ENCODE assay signal across 27 cellular contexts in genomic region chr6:1890071-1890470, GRCh38.
DNase-seq lines count a peak whose midpoint lies in the region; ATAC-seq and TF ChIP-seq lines count a peak whose summit lies in the region.
"Had no signal": no experiment of that assay in that cellular context is flagged by ENCODE, and none has a peak within 500 bp of the region (broad histone marks: within the 10 kb centered on the region; RNA-seq: fewer than 3 reads in every experiment).

No MANE protein-coding gene starts in this region.

- H3K4me3 ChIP-seq in GM12865 (ENCODE audit: low read depth, low read length), result no peak overlapping the region
- H3K4me3 ChIP-seq: esophagus muscularis mucosa, gastrocnemius medialis, GM23338, Peyer's patch, smooth muscle cell, suprapubic skin had no signal

- no peak overlapping the region for H3K4me3 Mint-ChIP-seq in activated naive CD8-positive, alpha-beta T cell
- no peak overlapping the region for H3K4me3 Mint-ChIP-seq in activated T-cell treated with anti-CD3 and anti-CD28 coated beads, Interleukin-2, amount 50 U/mL, for 24 hours
- H3K4me3 Mint-ChIP-seq: activated naive CD8-positive, alpha-beta T cell treated with anti-CD3 and anti-CD28 coated beads, Interleukin-2, amount 10 ng/mL, durations not matched to agents 7 days and 5 days; activated T-cell treated with anti-CD3 and anti-CD28 coated beads, Interleukin-2, amount 50 U/mL, for 72 hours; CD14-positive monocyte; GM23338; HFFc6; natural killer cell treated with Interleukin-12 subunit alpha and Interleukin-12 subunit beta and Interleukin-15 and Interleukin-18, amount 100 ng/mL, for 72 hours; stimulated activated naive B cell treated with anti-CD40 and anti-IgM and Interleukin-4, amounts not matched to agents 10 μg/mL and 1 μg/mL and 100 μg/mL, for 72 hours had no signal

- H3K27ac Mint-ChIP-seq in activated naive CD8-positive, alpha-beta T cell, result peak overlapping the region; percentile 11
- H3K27ac Mint-ChIP-seq in activated T-cell treated with anti-CD3 and anti-CD28 coated beads, Interleukin-2, amount 50 U/mL, for 24 hours, result no peak overlapping the region
- H3K27ac Mint-ChIP-seq: activated naive CD8-positive, alpha-beta T cell treated with anti-CD3 and anti-CD28 coated beads, Interleukin-2, amount 10 ng/mL, durations not matched to agents 7 days and 5 days; activated T-cell treated with anti-CD3 and anti-CD28 coated beads, Interleukin-2, amount 50 U/mL, for 72 hours; CD14-positive monocyte; GM23338; HFFc6; natural killer cell treated with Interleukin-12 subunit alpha and Interleukin-12 subunit beta and Interleukin-15 and Interleukin-18, amount 100 ng/mL, for 72 hours; stimulated activated naive B cell treated with anti-CD40 and anti-IgM and Interleukin-4, amounts not matched to agents 10 μg/mL and 1 μg/mL and 100 μg/mL, for 72 hours had no signal

- no peaks in the 10 kb centered on the region for H3K9me3 Mint-ChIP-seq in activated naive CD8-positive, alpha-beta T cell (ENCODE audit: low read depth)
- H3K9me3 Mint-ChIP-seq in activated T-cell treated with anti-CD3 and anti-CD28 coated beads, Interleukin-2, amount 50 U/mL, for 24 hours, result peaks cover 10% of the 10 kb centered on the region
- H3K9me3 Mint-ChIP-seq: activated T-cell treated with anti-CD3 and anti-CD28 coated beads, Interleukin-2, amount 50 U/mL, for 72 hours; GM23338; HFFc6; natural killer cell treated with Interleukin-12 subunit alpha and Interleukin-12 subunit beta and Interleukin-15 and Interleukin-18, amount 100 ng/mL, for 72 hours had no signal

- TF ChIP-seq CTCF in GM12865 (IDR thresholded peaks at IDR 0.05; ENCODE audit: insufficient read depth, low read depth, low read length, missing control alignments), result no peak

- DNase-seq in A172 (ENCODE audit: low spot score) (peak; percentile 26), GM12865 (ENCODE audit: low read depth) (peak; percentile 12), NCI-H526 treated with DMSO at 0.1 percent for 48 hours (lab: John Stamatoyannopoulos, UW) (no peak), SIG-M5 (lab: John Stamatoyannopoulos, UW) (no peak)
- no peak for DNase-seq in activated T-cell treated with anti-CD3 and anti-CD28 coated beads, Interleukin-2, amount 50 U/mL, for 24 hours
- DNase-seq: activated naive CD8-positive, alpha-beta T cell treated with anti-CD3 and anti-CD28 coated beads, Interleukin-2, amount 10 ng/mL, durations not matched to agents 7 days and 5 days; activated T-cell treated with anti-CD3 and anti-CD28 coated beads, Interleukin-2, amount 50 U/mL, for 72 hours; effector memory CD4-positive, alpha-beta T cell; gastrocnemius medialis; HFFc6; hippocampal formation; NCI-H1048; NCI-H187; NCI-H2171 treated with DMSO at 0.1 percent for 48 hours; NCI-H526; Peyer's patch; retina; stimulated activated CD4-positive, alpha-beta T cell treated with anti-CD3 and anti-CD28 coated beads, Interleukin-2, amount 100 ng/mL, for 48 hours; stimulated activated naive B cell treated with anti-CD40 and anti-IgM and Interleukin-4, amounts not matched to agents 10 μg/mL and 1 μg/mL and 100 μg/mL, for 72 hours had no signal

- peaks cover 11% of the 10 kb centered on the region for H3K4me1 Mint-ChIP-seq in activated naive CD8-positive, alpha-beta T cell (ENCODE audit: low read depth)
- H3K4me1 Mint-ChIP-seq in activated T-cell treated with anti-CD3 and anti-CD28 coated beads, Interleukin-2, amount 50 U/mL, for 24 hours (ENCODE audit: low read depth), result peaks cover 19% of the 10 kb centered on the region
- H3K4me1 Mint-ChIP-seq: CD14-positive monocyte had no signal

- H3K36me3 Mint-ChIP-seq in activated naive CD8-positive, alpha-beta T cell, result peaks cover 12% of the 10 kb centered on the region
- peaks cover 24% of the 10 kb centered on the region for H3K36me3 Mint-ChIP-seq in activated T-cell treated with anti-CD3 and anti-CD28 coated beads, Interleukin-2, amount 50 U/mL, for 24 hours (ENCODE audit: low read depth)

- peak; percentile 42 for ATAC-seq in esophagus mucosa
- ATAC-seq: activated T-cell treated with anti-CD3 and anti-CD28 coated beads, Interleukin-2, amount 50 U/mL, for 72 hours; gastrocnemius medialis; GM23338; natural killer cell treated with Interleukin-12 subunit alpha and Interleukin-12 subunit beta and Interleukin-15 and Interleukin-18, amount 100 ng/mL, for 72 hours; stimulated activated naive B cell treated with anti-CD40 and anti-IgM and Interleukin-4, amounts not matched to agents 10 μg/mL and 1 μg/mL and 100 μg/mL, for 72 hours had no signal

- H3K27me3 Mint-ChIP-seq in activated naive CD8-positive, alpha-beta T cell, result no peaks in the 10 kb centered on the region
- H3K27me3 Mint-ChIP-seq in activated T-cell treated with anti-CD3 and anti-CD28 coated beads, Interleukin-2, amount 50 U/mL, for 24 hours, result no peaks in the 10 kb centered on the region
- H3K27me3 Mint-ChIP-seq: activated naive CD8-positive, alpha-beta T cell treated with anti-CD3 and anti-CD28 coated beads, Interleukin-2, amount 10 ng/mL, durations not matched to agents 7 days and 5 days; natural killer cell treated with Interleukin-12 subunit alpha and Interleukin-12 subunit beta and Interleukin-15 and Interleukin-18, amount 100 ng/mL, for 72 hours; stimulated activated naive B cell treated with anti-CD40 and anti-IgM and Interleukin-4, amounts not matched to agents 10 μg/mL and 1 μg/mL and 100 μg/mL, for 72 hours had no signal

Comparison
In these comparisons a context has a peak if more than half of its experiments do, and no peak if none do; other contexts are left out.
1. DNase-seq: peak in A172 (single experiment) and GM12865 (single experiment); none in activated T-cell treated with anti-CD3 and anti-CD28 coated beads, Interleukin-2, amount 50 U/mL, for 24 hours (single experiment), NCI-H526 treated with DMSO at 0.1 percent for 48 hours (single experiment) and SIG-M5 (single experiment).